Comparison of ENCODE assay signal across 1 cellular context in genomic region chr1:20787100-20787774, GRCh38.
TF ChIP-seq lines count a peak whose summit lies in the region.

A gene with protein sequence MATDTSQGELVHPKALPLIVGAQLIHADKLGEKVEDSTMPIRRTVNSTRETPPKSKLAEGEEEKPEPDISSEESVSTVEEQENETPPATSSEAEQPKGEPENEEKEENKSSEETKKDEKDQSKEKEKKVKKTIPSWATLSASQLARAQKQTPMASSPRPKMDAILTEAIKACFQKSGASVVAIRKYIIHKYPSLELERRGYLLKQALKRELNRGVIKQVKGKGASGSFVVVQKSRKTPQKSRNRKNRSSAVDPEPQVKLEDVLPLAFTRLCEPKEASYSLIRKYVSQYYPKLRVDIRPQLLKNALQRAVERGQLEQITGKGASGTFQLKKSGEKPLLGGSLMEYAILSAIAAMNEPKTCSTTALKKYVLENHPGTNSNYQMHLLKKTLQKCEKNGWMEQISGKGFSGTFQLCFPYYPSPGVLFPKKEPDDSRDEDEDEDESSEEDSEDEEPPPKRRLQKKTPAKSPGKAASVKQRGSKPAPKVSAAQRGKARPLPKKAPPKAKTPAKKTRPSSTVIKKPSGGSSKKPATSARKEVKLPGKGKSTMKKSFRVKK (minus strand): TSS chr1:20787307. CDS start chr1:20780440, 6,867 bp downstream.

TF ChIP-seq in HepG2, 621 proteins besides CTCF, POLR2A, EP300 and RAD21 (continued from another document and continues in another):
- TF ChIP-seq, protein P1, sequence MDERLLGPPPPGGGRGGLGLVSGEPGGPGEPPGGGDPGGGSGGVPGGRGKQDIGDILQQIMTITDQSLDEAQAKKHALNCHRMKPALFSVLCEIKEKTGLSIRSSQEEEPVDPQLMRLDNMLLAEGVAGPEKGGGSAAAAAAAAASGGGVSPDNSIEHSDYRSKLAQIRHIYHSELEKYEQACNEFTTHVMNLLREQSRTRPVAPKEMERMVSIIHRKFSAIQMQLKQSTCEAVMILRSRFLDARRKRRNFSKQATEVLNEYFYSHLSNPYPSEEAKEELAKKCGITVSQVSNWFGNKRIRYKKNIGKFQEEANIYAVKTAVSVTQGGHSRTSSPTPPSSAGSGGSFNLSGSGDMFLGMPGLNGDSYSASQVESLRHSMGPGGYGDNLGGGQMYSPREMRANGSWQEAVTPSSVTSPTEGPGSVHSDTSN (CRISPR knock-in tag; IDR thresholded peaks at IDR 0.05), result no peak
- TF ChIP-seq ZNF496 (CRISPR knock-in tag; IDR thresholded peaks at IDR 0.05; ENCODE audit: insufficient replicate concordance), result no peak
- no peak for TF ChIP-seq MAF1 (CRISPR knock-in tag; IDR thresholded peaks at IDR 0.05; ENCODE audit: borderline replicate concordance)
- 0 out of 2 replicates have a peak, but pooled peaks have one; percentile 19 for TF ChIP-seq HOXD1 (CRISPR knock-in tag; IDR thresholded peaks at IDR 0.05)
- TF ChIP-seq NFRKB (IDR thresholded peaks at IDR 0.05), result no peak
- TF ChIP-seq ZNF225 (CRISPR knock-in tag; IDR thresholded peaks at IDR 0.05), result no peak
- no peak for TF ChIP-seq MTA3 (CRISPR knock-in tag; IDR thresholded peaks at IDR 0.05)
- no peak for TF ChIP-seq RARA (CRISPR knock-in tag; IDR thresholded peaks at IDR 0.05)
- no peak for TF ChIP-seq ZNF850 (CRISPR knock-in tag; conservative IDR thresholded peaks at IDR 0.05)
- TF ChIP-seq ARID4A (CRISPR knock-in tag; IDR thresholded peaks at IDR 0.05; ENCODE audit: borderline replicate concordance), result peak; percentile 41; the same call in 1 of the 2 replicates
- TF ChIP-seq KAT8 (CRISPR knock-in tag; IDR thresholded peaks at IDR 0.05), result no peak
- no peak for TF ChIP-seq LRRFIP1 (CRISPR knock-in tag; conservative IDR thresholded peaks at IDR 0.05)
- no peak for TF ChIP-seq ZGPAT (CRISPR knock-in tag; IDR thresholded peaks at IDR 0.05)
- TF ChIP-seq MED8 (CRISPR knock-in tag; IDR thresholded peaks at IDR 0.05; ENCODE audit: insufficient replicate concordance), result no peak
- no peak for TF ChIP-seq ZNF333 (CRISPR knock-in tag; IDR thresholded peaks at IDR 0.05; ENCODE audit: borderline replicate concordance)
- 0 out of 2 replicates have a peak, but pooled peaks have one; percentile 51 for TF ChIP-seq SMYD3 (CRISPR knock-in tag; IDR thresholded peaks at IDR 0.05)
- no peak for TF ChIP-seq SIX4 (CRISPR knock-in tag; IDR thresholded peaks at IDR 0.05)
- no peak for TF ChIP-seq ZNF234 (CRISPR knock-in tag; conservative IDR thresholded peaks at IDR 0.05)
- TF ChIP-seq SAP130 (CRISPR knock-in tag; IDR thresholded peaks at IDR 0.05; ENCODE audit: low read depth), result no peak; the same call in 1 of the 2 replicates
- TF ChIP-seq IRX3 (CRISPR knock-in tag; IDR thresholded peaks at IDR 0.05; ENCODE audit: borderline replicate concordance, low read depth), result no peak
- 0 out of 2 replicates have a peak, but pooled peaks have one; percentile 45 for TF ChIP-seq ZNF672 (CRISPR knock-in tag; IDR thresholded peaks at IDR 0.05)
- no peak for TF ChIP-seq ZNF572 (CRISPR knock-in tag; IDR thresholded peaks at IDR 0.05)
- TF ChIP-seq HOXA5 (CRISPR knock-in tag; IDR thresholded peaks at IDR 0.05), result 0 out of 2 replicates have a peak, but pooled peaks have one; percentile 24
- no peak for TF ChIP-seq ZBTB49 (CRISPR knock-in tag; IDR thresholded peaks at IDR 0.05; ENCODE audit: borderline replicate concordance)
- TF ChIP-seq MLLT10 (CRISPR knock-in tag; IDR thresholded peaks at IDR 0.05), result no peak
- TF ChIP-seq HMGA1 (CRISPR knock-in tag; conservative IDR thresholded peaks at IDR 0.05), result no peak
- TF ChIP-seq ZC3H4 (CRISPR knock-in tag; IDR thresholded peaks at IDR 0.05; ENCODE audit: borderline replicate concordance), result no peak
- TF ChIP-seq, protein P2, sequence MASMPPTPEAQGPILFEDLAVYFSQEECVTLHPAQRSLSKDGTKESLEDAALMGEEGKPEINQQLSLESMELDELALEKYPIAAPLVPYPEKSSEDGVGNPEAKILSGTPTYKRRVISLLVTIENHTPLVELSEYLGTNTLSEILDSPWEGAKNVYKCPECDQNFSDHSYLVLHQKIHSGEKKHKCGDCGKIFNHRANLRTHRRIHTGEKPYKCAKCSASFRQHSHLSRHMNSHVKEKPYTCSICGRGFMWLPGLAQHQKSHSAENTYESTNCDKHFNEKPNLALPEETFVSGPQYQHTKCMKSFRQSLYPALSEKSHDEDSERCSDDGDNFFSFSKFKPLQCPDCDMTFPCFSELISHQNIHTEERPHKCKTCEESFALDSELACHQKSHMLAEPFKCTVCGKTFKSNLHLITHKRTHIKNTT (CRISPR knock-in tag; IDR thresholded peaks at IDR 0.05), result no peak
- TF ChIP-seq RBFOX2 (IDR thresholded peaks at IDR 0.05; ENCODE audit: low read depth, low read length), result peak; percentile 64; the same call in 1 of the 2 replicates
- no peak for TF ChIP-seq ZNF318 (CRISPR knock-in tag; IDR thresholded peaks at IDR 0.05)
- TF ChIP-seq ZNF781 (CRISPR knock-in tag; IDR thresholded peaks at IDR 0.05; ENCODE audit: borderline replicate concordance, not compliant biosample characterization), result no peak
- TF ChIP-seq MYC (CRISPR knock-in tag; IDR thresholded peaks at IDR 0.05; ENCODE audit: borderline replicate concordance), result peak; percentile 43
- TF ChIP-seq ZNF20 (CRISPR knock-in tag; IDR thresholded peaks at IDR 0.05), result no peak
- TF ChIP-seq ZNF589 (CRISPR knock-in tag; conservative IDR thresholded peaks at IDR 0.05), result no peak
- TF ChIP-seq ELF3 (CRISPR knock-in tag; IDR thresholded peaks at IDR 0.05), result no peak
- TF ChIP-seq PPARG (CRISPR knock-in tag; conservative IDR thresholded peaks at IDR 0.05), result no peak
- no peak for TF ChIP-seq ZNF7 (CRISPR knock-in tag; IDR thresholded peaks at IDR 0.05)
- TF ChIP-seq ZNF160 (CRISPR knock-in tag; IDR thresholded peaks at IDR 0.05), result no peak
- TF ChIP-seq KMT2A (CRISPR knock-in tag; IDR thresholded peaks at IDR 0.05), result no peak
